Comparison of ENCODE assay signal across 17 cellular contexts in genomic region chr1:101902199-101902598, GRCh38.
"Had no signal": no experiment of that assay in that cellular context is flagged by ENCODE, and none has a peak within 500 bp of the region (broad histone marks: within the 10 kb centered on the region; RNA-seq: fewer than 3 reads in every experiment).

No MANE protein-coding gene starts in this region.

- FAIRE-seq: bronchial epithelial cell, islet of Langerhans had no signal

- DNase-seq: activated CD4-positive, alpha-beta T cell treated with anti-CD3 and anti-CD28 coated beads for 36 hours; activated CD4-positive, alpha-beta T cell treated with anti-CD3 and anti-CD28 coated beads, Interleukin-2, amount 50 U/mL, for 48 hours; activated gamma-delta T cell; adrenal gland; dermis blood vessel endothelial cell; effector memory CD8-positive, alpha-beta T cell; lower lobe of right lung; nephron progenitor cell; nucleus accumbens; stimulated activated CD4-positive, alpha-beta T cell treated with anti-CD3 and anti-CD28 coated beads, Interleukin-12 subunit alpha, Interleukin-12 subunit beta, amount 100 ng/mL, for 4 hours; stimulated activated CD4-positive, alpha-beta T cell treated with anti-CD3 and anti-CD28 coated beads, Interleukin-1b, Interleukin-23, amount 100 ng/mL, for 48 hours; stimulated activated CD8-positive, alpha-beta memory T cell treated with anti-CD3 and anti-CD28 coated beads, Interleukin-4, amount 100 ng/mL, for 48 hours; stimulated activated naive CD4-positive, alpha-beta T cell; tibial artery; uterus had no signal
